In genomic region chr2:88016086-88016947, GRCh38 we compare ENCODE assay signal across 1 cellular context.
TF ChIP-seq lines count a peak whose summit lies in the region.

Gene RNU2-63P (minus strand): TSS chr2:88016547.

TF ChIP-seq in HepG2, 621 proteins besides CTCF, POLR2A, EP300 and RAD21 (continued from another document and continues in another):
- TF ChIP-seq ZNF44 (CRISPR knock-in tag; IDR thresholded peaks at IDR 0.05): no peak
- 0 out of 2 replicates have a peak, but pooled peaks have one; percentile 63 for TF ChIP-seq FOXO4 (CRISPR knock-in tag; conservative IDR thresholded peaks at IDR 0.05)
- peak; percentile 64; the same call in 1 of the 2 replicates for TF ChIP-seq FOXJ3 (CRISPR knock-in tag; IDR thresholded peaks at IDR 0.05; ENCODE audit: borderline replicate concordance)
- TF ChIP-seq ZKSCAN8 (CRISPR knock-in tag; IDR thresholded peaks at IDR 0.05; ENCODE audit: borderline replicate concordance): peak; percentile 57; the same call in 1 of the 2 replicates
- no peak for TF ChIP-seq ARID2 (CRISPR knock-in tag; IDR thresholded peaks at IDR 0.05; ENCODE audit: borderline replicate concordance)
- TF ChIP-seq, protein P1, sequence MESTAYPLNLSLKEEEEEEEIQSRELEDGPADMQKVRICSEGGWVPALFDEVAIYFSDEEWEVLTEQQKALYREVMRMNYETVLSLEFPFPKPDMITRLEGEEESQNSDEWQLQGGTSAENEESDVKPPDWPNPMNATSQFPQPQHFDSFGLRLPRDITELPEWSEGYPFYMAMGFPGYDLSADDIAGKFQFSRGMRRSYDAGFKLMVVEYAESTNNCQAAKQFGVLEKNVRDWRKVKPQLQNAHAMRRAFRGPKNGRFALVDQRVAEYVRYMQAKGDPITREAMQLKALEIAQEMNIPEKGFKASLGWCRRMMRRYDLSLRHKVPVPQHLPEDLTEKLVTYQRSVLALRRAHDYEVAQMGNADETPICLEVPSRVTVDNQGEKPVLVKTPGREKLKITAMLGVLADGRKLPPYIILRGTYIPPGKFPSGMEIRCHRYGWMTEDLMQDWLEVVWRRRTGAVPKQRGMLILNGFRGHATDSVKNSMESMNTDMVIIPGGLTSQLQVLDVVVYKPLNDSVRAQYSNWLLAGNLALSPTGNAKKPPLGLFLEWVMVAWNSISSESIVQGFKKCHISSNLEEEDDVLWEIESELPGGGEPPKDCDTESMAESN (CRISPR knock-in tag; conservative IDR thresholded peaks at IDR 0.05): no peak; the same call in 1 of the 2 replicates
- peak; percentile 66 for TF ChIP-seq THAP11 (CRISPR knock-in tag; IDR thresholded peaks at IDR 0.05)
- no peak for TF ChIP-seq ZMYM3 (CRISPR knock-in tag; IDR thresholded peaks at IDR 0.05)
- TF ChIP-seq SOX5 (CRISPR knock-in tag; IDR thresholded peaks at IDR 0.05; ENCODE audit: borderline replicate concordance): peak; percentile 55
- TF ChIP-seq, protein P2, sequence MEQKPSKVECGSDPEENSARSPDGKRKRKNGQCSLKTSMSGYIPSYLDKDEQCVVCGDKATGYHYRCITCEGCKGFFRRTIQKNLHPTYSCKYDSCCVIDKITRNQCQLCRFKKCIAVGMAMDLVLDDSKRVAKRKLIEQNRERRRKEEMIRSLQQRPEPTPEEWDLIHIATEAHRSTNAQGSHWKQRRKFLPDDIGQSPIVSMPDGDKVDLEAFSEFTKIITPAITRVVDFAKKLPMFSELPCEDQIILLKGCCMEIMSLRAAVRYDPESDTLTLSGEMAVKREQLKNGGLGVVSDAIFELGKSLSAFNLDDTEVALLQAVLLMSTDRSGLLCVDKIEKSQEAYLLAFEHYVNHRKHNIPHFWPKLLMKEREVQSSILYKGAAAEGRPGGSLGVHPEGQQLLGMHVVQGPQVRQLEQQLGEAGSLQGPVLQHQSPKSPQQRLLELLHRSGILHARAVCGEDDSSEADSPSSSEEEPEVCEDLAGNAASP (CRISPR knock-in tag; IDR thresholded peaks at IDR 0.05; ENCODE audit: borderline replicate concordance): peak; percentile 30
- peak; percentile 86; the same call in 1 of the 2 replicates for TF ChIP-seq SOX13 (IDR thresholded peaks at IDR 0.05)
- peak; percentile 21 to 99; a peak in 2 of 4 replicates for TF ChIP-seq SOX13 (CRISPR knock-in tag; conservative IDR thresholded peaks at IDR 0.05 in 1 of 2, IDR thresholded peaks at IDR 0.05 in 1 of 2)
- TF ChIP-seq SIX1 (CRISPR knock-in tag; IDR thresholded peaks at IDR 0.05; ENCODE audit: borderline replicate concordance): peak; percentile 41
- TF ChIP-seq, protein P3, sequence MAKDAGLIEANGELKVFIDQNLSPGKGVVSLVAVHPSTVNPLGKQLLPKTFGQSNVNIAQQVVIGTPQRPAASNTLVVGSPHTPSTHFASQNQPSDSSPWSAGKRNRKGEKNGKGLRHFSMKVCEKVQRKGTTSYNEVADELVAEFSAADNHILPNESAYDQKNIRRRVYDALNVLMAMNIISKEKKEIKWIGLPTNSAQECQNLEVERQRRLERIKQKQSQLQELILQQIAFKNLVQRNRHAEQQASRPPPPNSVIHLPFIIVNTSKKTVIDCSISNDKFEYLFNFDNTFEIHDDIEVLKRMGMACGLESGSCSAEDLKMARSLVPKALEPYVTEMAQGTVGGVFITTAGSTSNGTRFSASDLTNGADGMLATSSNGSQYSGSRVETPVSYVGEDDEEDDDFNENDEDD (CRISPR knock-in tag; IDR thresholded peaks at IDR 0.05; ENCODE audit: borderline replicate concordance): peak; percentile 44; the same call in 1 of the 2 replicates
- TF ChIP-seq, protein P4, sequence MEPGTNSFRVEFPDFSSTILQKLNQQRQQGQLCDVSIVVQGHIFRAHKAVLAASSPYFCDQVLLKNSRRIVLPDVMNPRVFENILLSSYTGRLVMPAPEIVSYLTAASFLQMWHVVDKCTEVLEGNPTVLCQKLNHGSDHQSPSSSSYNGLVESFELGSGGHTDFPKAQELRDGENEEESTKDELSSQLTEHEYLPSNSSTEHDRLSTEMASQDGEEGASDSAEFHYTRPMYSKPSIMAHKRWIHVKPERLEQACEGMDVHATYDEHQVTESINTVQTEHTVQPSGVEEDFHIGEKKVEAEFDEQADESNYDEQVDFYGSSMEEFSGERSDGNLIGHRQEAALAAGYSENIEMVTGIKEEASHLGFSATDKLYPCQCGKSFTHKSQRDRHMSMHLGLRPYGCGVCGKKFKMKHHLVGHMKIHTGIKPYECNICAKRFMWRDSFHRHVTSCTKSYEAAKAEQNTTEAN (CRISPR knock-in tag; conservative IDR thresholded peaks at IDR 0.05): peak; percentile 55; the same call in 1 of the 2 replicates
- peak; percentile 63; the same call in 1 of the 2 replicates for TF ChIP-seq ISL2 (CRISPR knock-in tag; IDR thresholded peaks at IDR 0.05)
- 0 out of 2 replicates have a peak, but pooled peaks have one; percentile 23 for TF ChIP-seq ZNF570 (CRISPR knock-in tag; IDR thresholded peaks at IDR 0.05; ENCODE audit: borderline replicate concordance)
- 0 out of 2 replicates have a peak, but pooled peaks have one; percentile 3 for TF ChIP-seq ZSCAN25 (CRISPR knock-in tag; IDR thresholded peaks at IDR 0.05)
- TF ChIP-seq ZNF34 (CRISPR knock-in tag; IDR thresholded peaks at IDR 0.05; ENCODE audit: borderline replicate concordance): peak; percentile 65
- peak; percentile 48 to 98 for TF ChIP-seq ATF4 (CRISPR knock-in tag; IDR thresholded peaks at IDR 0.05)
- 0 out of 2 replicates have a peak, but pooled peaks have one; percentile 51 for TF ChIP-seq ONECUT2 (CRISPR knock-in tag; IDR thresholded peaks at IDR 0.05)
- no peak for TF ChIP-seq CERS6 (CRISPR knock-in tag; IDR thresholded peaks at IDR 0.05)
- TF ChIP-seq, protein P5, sequence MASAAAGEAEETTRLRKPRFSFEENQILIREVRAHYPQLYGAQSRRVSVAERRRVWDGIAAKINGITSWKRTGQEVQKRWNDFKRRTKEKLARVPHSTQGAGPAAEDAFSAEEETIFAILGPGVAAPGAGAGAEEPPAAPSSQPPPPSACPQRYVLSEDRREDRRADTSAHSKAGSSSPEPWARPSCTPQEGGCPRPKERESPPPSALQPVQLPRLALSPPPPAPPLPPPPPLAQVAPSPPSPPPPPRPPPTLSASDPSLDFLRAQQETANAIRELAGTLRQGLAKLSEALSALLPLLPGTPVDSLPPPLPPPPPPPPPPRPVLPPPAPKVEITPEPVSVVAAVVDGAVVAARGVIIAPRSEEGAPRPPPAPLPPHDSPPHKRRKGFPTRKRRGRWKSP (CRISPR knock-in tag; IDR thresholded peaks at IDR 0.05): peak; percentile 11; the same call in 1 of the 2 replicates
- TF ChIP-seq NCOA1 (CRISPR knock-in tag; IDR thresholded peaks at IDR 0.05): peak; percentile 63; the same call in 1 of the 2 replicates
- TF ChIP-seq, protein P6, sequence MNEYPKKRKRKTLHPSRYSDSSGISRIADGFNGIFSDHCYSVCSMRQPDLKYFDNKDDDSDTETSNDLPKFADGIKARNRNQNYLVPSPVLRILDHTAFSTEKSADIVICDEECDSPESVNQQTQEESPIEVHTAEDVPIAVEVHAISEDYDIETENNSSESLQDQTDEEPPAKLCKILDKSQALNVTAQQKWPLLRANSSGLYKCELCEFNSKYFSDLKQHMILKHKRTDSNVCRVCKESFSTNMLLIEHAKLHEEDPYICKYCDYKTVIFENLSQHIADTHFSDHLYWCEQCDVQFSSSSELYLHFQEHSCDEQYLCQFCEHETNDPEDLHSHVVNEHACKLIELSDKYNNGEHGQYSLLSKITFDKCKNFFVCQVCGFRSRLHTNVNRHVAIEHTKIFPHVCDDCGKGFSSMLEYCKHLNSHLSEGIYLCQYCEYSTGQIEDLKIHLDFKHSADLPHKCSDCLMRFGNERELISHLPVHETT (CRISPR knock-in tag; conservative IDR thresholded peaks at IDR 0.05): peak; percentile 80
- no peak for TF ChIP-seq SMC3 (IDR thresholded peaks at IDR 0.05; ENCODE audit: low read length)
- 0 out of 2 replicates have a peak, but pooled peaks have one; percentile 76 for TF ChIP-seq ARHGAP35 (CRISPR knock-in tag; IDR thresholded peaks at IDR 0.05; ENCODE audit: borderline replicate concordance)
- peak; percentile 21; the same call in 1 of the 2 replicates for TF ChIP-seq HNF4G (IDR thresholded peaks at IDR 0.05; ENCODE audit: borderline replicate concordance, low read depth, low read length)
- TF ChIP-seq HNF4G (CRISPR knock-in tag; IDR thresholded peaks at IDR 0.05; ENCODE audit: borderline replicate concordance, low read depth): no peak
- TF ChIP-seq, protein P7, sequence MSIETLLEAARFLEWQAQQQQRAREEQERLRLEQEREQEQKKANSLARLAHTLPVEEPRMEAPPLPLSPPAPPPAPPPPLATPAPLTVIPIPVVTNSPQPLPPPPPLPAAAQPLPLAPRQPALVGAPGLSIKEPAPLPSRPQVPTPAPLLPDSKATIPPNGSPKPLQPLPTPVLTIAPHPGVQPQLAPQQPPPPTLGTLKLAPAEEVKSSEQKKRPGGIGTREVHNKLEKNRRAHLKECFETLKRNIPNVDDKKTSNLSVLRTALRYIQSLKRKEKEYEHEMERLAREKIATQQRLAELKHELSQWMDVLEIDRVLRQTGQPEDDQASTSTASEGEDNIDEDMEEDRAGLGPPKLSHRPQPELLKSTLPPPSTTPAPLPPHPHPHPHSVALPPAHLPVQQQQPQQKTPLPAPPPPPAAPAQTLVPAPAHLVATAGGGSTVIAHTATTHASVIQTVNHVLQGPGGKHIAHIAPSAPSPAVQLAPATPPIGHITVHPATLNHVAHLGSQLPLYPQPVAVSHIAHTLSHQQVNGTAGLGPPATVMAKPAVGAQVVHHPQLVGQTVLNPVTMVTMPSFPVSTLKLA (IDR thresholded peaks at IDR 0.05): no peak
- TF ChIP-seq ZNF282 (IDR thresholded peaks at IDR 0.05; ENCODE audit: partially characterized antibody): no peak
- TF ChIP-seq, protein P8, sequence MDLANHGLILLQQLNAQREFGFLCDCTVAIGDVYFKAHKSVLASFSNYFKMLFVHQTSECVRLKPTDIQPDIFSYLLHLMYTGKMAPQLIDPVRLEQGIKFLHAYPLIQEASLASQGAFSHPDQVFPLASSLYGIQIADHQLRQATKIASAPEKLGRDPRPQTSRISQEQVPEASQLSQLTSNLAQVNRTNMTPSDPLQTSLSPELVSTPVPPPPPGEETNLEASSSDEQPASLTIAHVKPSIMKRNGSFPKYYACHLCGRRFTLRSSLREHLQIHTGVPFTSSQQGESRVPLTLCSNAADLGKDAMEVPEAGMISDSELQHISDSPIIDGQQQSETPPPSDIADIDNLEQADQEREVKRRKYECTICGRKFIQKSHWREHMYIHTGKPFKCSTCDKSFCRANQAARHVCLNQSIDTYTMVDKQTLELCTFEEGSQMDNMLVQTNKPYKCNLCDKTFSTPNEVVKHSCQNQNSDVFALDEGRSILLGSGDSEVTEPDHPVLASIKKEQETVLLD (CRISPR knock-in tag; IDR thresholded peaks at IDR 0.05; ENCODE audit: low read depth): 0 out of 2 replicates have a peak, but pooled peaks have one; percentile 59
- peak; percentile 65 for TF ChIP-seq ZNF710 (CRISPR knock-in tag; IDR thresholded peaks at IDR 0.05; ENCODE audit: borderline replicate concordance)
- TF ChIP-seq, protein P9, sequence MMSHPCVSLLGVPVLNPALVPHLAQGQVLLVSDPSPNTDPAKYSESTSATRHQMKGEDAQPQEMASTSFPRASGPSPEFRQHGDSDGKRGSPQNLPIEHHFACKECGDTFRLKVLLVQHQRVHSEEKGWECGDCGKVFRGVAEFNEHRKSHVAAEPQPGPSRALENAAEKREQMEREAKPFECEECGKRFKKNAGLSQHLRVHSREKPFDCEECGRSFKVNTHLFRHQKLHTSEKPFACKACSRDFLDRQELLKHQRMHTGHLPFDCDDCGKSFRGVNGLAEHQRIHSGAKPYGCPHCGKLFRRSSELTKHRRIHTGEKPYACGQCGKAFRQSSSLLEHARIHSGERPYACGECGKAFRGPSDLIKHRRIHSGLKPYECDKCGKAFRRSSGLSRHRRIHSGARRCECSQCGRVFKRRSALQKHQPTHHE (CRISPR knock-in tag; IDR thresholded peaks at IDR 0.05; ENCODE audit: borderline replicate concordance): peak; percentile 62; the same call in 1 of the 2 replicates
- no peak for TF ChIP-seq ZNF879 (CRISPR knock-in tag; IDR thresholded peaks at IDR 0.05)
- peak; percentile 89; the same call in 1 of the 2 replicates for TF ChIP-seq ZNF431 (CRISPR knock-in tag; IDR thresholded peaks at IDR 0.05; ENCODE audit: borderline replicate concordance, low read depth)
- TF ChIP-seq KDM5B (CRISPR knock-in tag; IDR thresholded peaks at IDR 0.05; ENCODE audit: borderline replicate concordance): 0 out of 2 replicates have a peak, but pooled peaks have one; percentile 0
- peak; percentile 90; the same call in 1 of the 2 replicates for TF ChIP-seq ZNF615 (CRISPR knock-in tag; IDR thresholded peaks at IDR 0.05; ENCODE audit: borderline replicate concordance)
- TF ChIP-seq YEATS2 (CRISPR knock-in tag; IDR thresholded peaks at IDR 0.05; ENCODE audit: borderline replicate concordance): peak; percentile 71; the same call in 1 of the 2 replicates
